Comparison of ENCODE assay signal across 18 cellular contexts in the genomic region with DNA sequence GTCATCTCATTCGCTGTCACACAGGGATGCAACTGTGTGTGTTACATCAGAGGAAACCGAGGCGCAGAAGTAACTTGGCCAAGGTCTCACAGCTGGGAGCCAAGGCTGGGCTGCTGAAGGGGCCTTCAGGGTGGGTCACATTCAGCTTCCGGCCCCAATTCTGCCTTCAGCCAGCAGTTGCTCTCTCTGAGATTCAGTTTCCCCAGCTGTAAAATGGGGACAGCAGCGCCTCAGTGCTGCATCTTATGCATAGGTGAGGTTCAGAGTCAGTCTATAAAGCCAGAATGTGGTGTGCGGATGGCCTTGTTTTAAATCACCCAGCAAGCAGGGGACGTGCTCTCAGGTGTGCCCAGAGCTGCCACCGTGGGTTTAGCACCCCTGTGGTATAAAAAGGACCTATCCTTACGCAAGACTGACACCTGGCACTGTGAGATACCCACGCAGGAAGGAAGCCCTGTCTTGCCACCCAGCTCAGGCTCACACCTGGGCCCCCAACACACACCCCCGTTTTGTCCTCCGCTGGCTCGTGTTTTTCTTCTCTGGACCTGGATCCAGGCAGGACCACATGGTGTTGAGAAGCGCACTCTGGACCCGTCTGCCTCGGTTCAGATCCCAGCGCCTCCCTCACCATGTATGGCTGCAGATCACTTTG.
DNase-seq lines count a peak whose midpoint lies in the region; ATAC-seq, FAIRE-seq and TF ChIP-seq lines count a peak whose summit lies in the region.
"Had no signal": no experiment of that assay in that cellular context is flagged by ENCODE, and none has a peak within 500 bp of the region (broad histone marks: within the 10 kb centered on the region; RNA-seq: fewer than 3 reads in every experiment).

No MANE protein-coding gene starts in this region.

- peak; percentile 69 for ATAC-seq in central memory CD8-positive, alpha-beta T cell (replicated peaks; ENCODE audit: extremely low read depth, poor library complexity, severe bottlenecking)
- ATAC-seq in natural killer cell = peak; percentile 46 to 63 (median 53)
- ATAC-seq in stimulated activated effector memory CD8-positive, alpha-beta T cell treated with anti-CD3 and anti-CD28 coated beads, Interleukin-12 subunit alpha, Interleukin-12 subunit beta, amount 100 ng/mL, for 72 hours = no peak
- no peak for ATAC-seq in stimulated activated naive B cell treated with anti-CD40 and anti-IgM and Interleukin-4, amounts not matched to agents 10 μg/mL and 1 μg/mL and 100 μg/mL, for 72 hours (replicated peaks)

- CTCF ChIA-PET in CD8-positive, alpha-beta memory T cell (lab: Charles Lee) = no interaction called here

- H3K27me3 Mint-ChIP-seq in CD8-positive, alpha-beta memory T cell = peaks cover 0 to 9% of the 10 kb centered on the region in 2 donors
- peaks cover 3% of the 10 kb centered on the region for H3K27me3 Mint-ChIP-seq in central memory CD8-positive, alpha-beta T cell
- H3K27me3 Mint-ChIP-seq in natural killer cell (ENCODE audit: low read depth in 2 of 2) (peaks cover 0 to 12% of the 10 kb centered on the region in 2 donors), osteocyte (ENCODE audit: unreplicated experiment) (no peaks in the 10 kb centered on the region)
- peaks cover 14 to 18% of the 10 kb centered on the region in 2 donors for H3K27me3 Mint-ChIP-seq in stimulated activated naive B cell treated with anti-CD40 and anti-IgM and Interleukin-4, amounts not matched to agents 10 μg/mL and 1 μg/mL and 100 μg/mL, for 72 hours

- POLR2A ChIA-PET in CD8-positive, alpha-beta memory T cell (lab: Charles Lee) = no interaction called here

- peaks cover 8% of the 10 kb centered on the region for H3K4me1 ChIP-seq in CD8-positive, alpha-beta memory T cell (ENCODE audit: insufficient read depth, low read length)

- TF ChIP-seq CTCF in natural killer cell (IDR thresholded peaks at IDR 0.05) (no peak), osteocyte (IDR thresholded peaks at IDR 0.05) (no peak)

- H3K36me3 ChIP-seq in CD8-positive, alpha-beta memory T cell (ENCODE audit: insufficient read depth, low read length) = no peaks in the 10 kb centered on the region
- H3K36me3 ChIP-seq: MG63 had no signal

- no peaks in the 10 kb centered on the region for H3K9me3 ChIP-seq in CD8-positive, alpha-beta memory T cell (ENCODE audit: low read length)
- H3K9me3 ChIP-seq: MG63 had no signal

- intact Hi-C loops in natural killer cell (cut with micrococcal nuclease) = loop anchor here (1.0 kb wide), 1 partner anchor 36 kb away; no protein-coding TSS in a partner anchor

- no peaks in the 10 kb centered on the region for H3K27me3 ChIP-seq in CD8-positive, alpha-beta memory T cell (ENCODE audit: insufficient read depth, low read length, poor library complexity, severe bottlenecking)
- H3K27me3 ChIP-seq: MG63 had no signal

- peak in 3 of 5 donors; percentile 7 to 68 (median 35) for DNase-seq in CD8-positive, alpha-beta memory T cell
- DNase-seq in central memory CD8-positive, alpha-beta T cell (ENCODE audit: low spot score in 2 of 2) = peak in 1 of 2 donors; percentile 42
- DNase-seq in natural killer cell (peak; percentile 28), osteocyte (ENCODE audit: extremely low spot score, unreplicated experiment) (no peak), H54 (ENCODE audit: insufficient read length, low spot score) (no peak)
- no peak for DNase-seq in stimulated activated effector memory CD8-positive, alpha-beta T cell treated with anti-CD3 and anti-CD28 coated beads, Interleukin-12 subunit alpha, Interleukin-12 subunit beta, amount 100 ng/mL, for 72 hours (ENCODE audit: low spot score in 2 of 2)
- DNase-seq in stimulated activated naive B cell treated with anti-CD40 and anti-IgM and Interleukin-4, amounts not matched to agents 10 μg/mL and 1 μg/mL and 100 μg/mL, for 72 hours = no peak
- DNase-seq: H9, KG1, MG63, NCI-H1694, NCI-H2029 treated with DMSO at 0.1 percent for 48 hours, NCI-H446 treated with DMSO at 0.1 percent for 48 hours, NCI-H526 treated with DMSO at 0.1 percent for 48 hours, SHP77 had no signal

- peaks cover 10 to 18% (median 16%) of the 10 kb centered on the region in 3 donors for H3K4me1 Mint-ChIP-seq in CD8-positive, alpha-beta memory T cell
- peaks cover 6% of the 10 kb centered on the region for H3K4me1 Mint-ChIP-seq in central memory CD8-positive, alpha-beta T cell
- H3K4me1 Mint-ChIP-seq in natural killer cell (peaks cover 23 to 30% of the 10 kb centered on the region in 2 donors), osteocyte (ENCODE audit: unreplicated experiment) (peaks cover 50% of the 10 kb centered on the region)
- peaks cover 21% of the 10 kb centered on the region for H3K4me1 Mint-ChIP-seq in stimulated activated effector memory CD8-positive, alpha-beta T cell treated with anti-CD3 and anti-CD28 coated beads, Interleukin-12 subunit alpha, Interleukin-12 subunit beta, amount 100 ng/mL, for 72 hours
- H3K4me1 Mint-ChIP-seq in stimulated activated naive B cell treated with anti-CD40 and anti-IgM and Interleukin-4, amounts not matched to agents 10 μg/mL and 1 μg/mL and 100 μg/mL, for 72 hours = peaks cover 0 to 4% of the 10 kb centered on the region in 2 donors

- no peak for FAIRE-seq in H54 (lab: Jason Lieb, UNC)
- FAIRE-seq: D721Med, GM18507 had no signal

- no peak for TF ChIP-seq POLR2A in H54 (IDR thresholded peaks at IDR 0.05; ENCODE audit: low read depth, low read length)

- H3K36me3 Mint-ChIP-seq in CD8-positive, alpha-beta memory T cell = no peaks in the 10 kb centered on the region
- H3K36me3 Mint-ChIP-seq in central memory CD8-positive, alpha-beta T cell (ENCODE audit: insufficient read depth) = peaks cover 21% of the 10 kb centered on the region
- H3K36me3 Mint-ChIP-seq in natural killer cell (no peaks in the 10 kb centered on the region), osteocyte (ENCODE audit: unreplicated experiment) (no peaks in the 10 kb centered on the region)
- peaks cover 20% of the 10 kb centered on the region for H3K36me3 Mint-ChIP-seq in stimulated activated effector memory CD8-positive, alpha-beta T cell treated with anti-CD3 and anti-CD28 coated beads, Interleukin-12 subunit alpha, Interleukin-12 subunit beta, amount 100 ng/mL, for 72 hours
- no peaks in the 10 kb centered on the region for H3K36me3 Mint-ChIP-seq in stimulated activated naive B cell treated with anti-CD40 and anti-IgM and Interleukin-4, amounts not matched to agents 10 μg/mL and 1 μg/mL and 100 μg/mL, for 72 hours
- H3K36me3 Mint-ChIP-seq: CD14-positive monocyte had no signal

- H3K4me3 Mint-ChIP-seq in CD8-positive, alpha-beta memory T cell = peak overlapping the region in 4 of 7 donors; percentile 10 to 75 (median 46)
- H3K4me3 Mint-ChIP-seq in central memory CD8-positive, alpha-beta T cell = peak overlapping the region; percentile 51
- peak overlapping the region; percentile 33 for H3K4me3 Mint-ChIP-seq in natural killer cell
- no peak overlapping the region for H3K4me3 Mint-ChIP-seq in stimulated activated effector memory CD8-positive, alpha-beta T cell treated with anti-CD3 and anti-CD28 coated beads, Interleukin-12 subunit alpha, Interleukin-12 subunit beta, amount 100 ng/mL, for 72 hours
- H3K4me3 Mint-ChIP-seq in osteocyte (ENCODE audit: unreplicated experiment) = no peak overlapping the region
- no peak overlapping the region for H3K4me3 Mint-ChIP-seq in stimulated activated naive B cell treated with anti-CD40 and anti-IgM and Interleukin-4, amounts not matched to agents 10 μg/mL and 1 μg/mL and 100 μg/mL, for 72 hours
- H3K4me3 Mint-ChIP-seq: CD14-positive monocyte, H9 had no signal

- H3K4me3 ChIP-seq in CD8-positive, alpha-beta memory T cell (ENCODE audit: low read length) = no peak overlapping the region
- H3K4me3 ChIP-seq: MG63 had no signal

- peak overlapping the region; percentile 74 to 98 (median 95) for H3K27ac Mint-ChIP-seq in CD8-positive, alpha-beta memory T cell
- H3K27ac Mint-ChIP-seq in central memory CD8-positive, alpha-beta T cell (ENCODE audit: low read depth) = peak overlapping the region; percentile 90
- peak overlapping the region; percentile 85 to 86 for H3K27ac Mint-ChIP-seq in natural killer cell
- peak overlapping the region; percentile 21 for H3K27ac Mint-ChIP-seq in stimulated activated effector memory CD8-positive, alpha-beta T cell treated with anti-CD3 and anti-CD28 coated beads, Interleukin-12 subunit alpha, Interleukin-12 subunit beta, amount 100 ng/mL, for 72 hours
- no peak overlapping the region for H3K27ac Mint-ChIP-seq in osteocyte (ENCODE audit: unreplicated experiment)
- no peak overlapping the region for H3K27ac Mint-ChIP-seq in stimulated activated naive B cell treated with anti-CD40 and anti-IgM and Interleukin-4, amounts not matched to agents 10 μg/mL and 1 μg/mL and 100 μg/mL, for 72 hours
- H3K27ac Mint-ChIP-seq: CD14-positive monocyte, H9 had no signal

- H3K9me3 Mint-ChIP-seq in CD8-positive, alpha-beta memory T cell = peaks cover 0 to 9% (median 4%) of the 10 kb centered on the region in 5 donors
- H3K9me3 Mint-ChIP-seq in central memory CD8-positive, alpha-beta T cell = peaks cover 7% of the 10 kb centered on the region
- H3K9me3 Mint-ChIP-seq in natural killer cell (peaks cover 7 to 10% of the 10 kb centered on the region in 2 donors), osteocyte (ENCODE audit: unreplicated experiment) (no peaks in the 10 kb centered on the region)
- H3K9me3 Mint-ChIP-seq in stimulated activated effector memory CD8-positive, alpha-beta T cell treated with anti-CD3 and anti-CD28 coated beads, Interleukin-12 subunit alpha, Interleukin-12 subunit beta, amount 100 ng/mL, for 72 hours = peaks cover 9% of the 10 kb centered on the region
- peaks cover 5 to 7% of the 10 kb centered on the region in 2 donors for H3K9me3 Mint-ChIP-seq in stimulated activated naive B cell treated with anti-CD40 and anti-IgM and Interleukin-4, amounts not matched to agents 10 μg/mL and 1 μg/mL and 100 μg/mL, for 72 hours

- H3K27ac ChIP-seq in CD8-positive, alpha-beta memory T cell (ENCODE audit: low read depth, low read length) = no peak overlapping the region

Comparison
In these comparisons a context has a peak if more than half of its experiments do, and no peak if none do; other contexts are left out.
1. DNase-seq: peak in CD8-positive, alpha-beta memory T cell (3 of 5) and natural killer cell (single experiment); none in stimulated activated effector memory CD8-positive, alpha-beta T cell treated with anti-CD3 and anti-CD28 coated beads, Interleukin-12 subunit alpha, Interleukin-12 subunit beta, amount 100 ng/mL, for 72 hours (0 of 2), osteocyte (single experiment), stimulated activated naive B cell treated with anti-CD40 and anti-IgM and Interleukin-4, amounts not matched to agents 10 μg/mL and 1 μg/mL and 100 μg/mL, for 72 hours (single experiment) and H54 (single experiment).
2. H3K27ac Mint-ChIP-seq: peak in CD8-positive, alpha-beta memory T cell (8 of 8), central memory CD8-positive, alpha-beta T cell (single experiment), natural killer cell (2 of 2) and stimulated activated effector memory CD8-positive, alpha-beta T cell treated with anti-CD3 and anti-CD28 coated beads, Interleukin-12 subunit alpha, Interleukin-12 subunit beta, amount 100 ng/mL, for 72 hours (single experiment); none in osteocyte (single experiment) and stimulated activated naive B cell treated with anti-CD40 and anti-IgM and Interleukin-4, amounts not matched to agents 10 μg/mL and 1 μg/mL and 100 μg/mL, for 72 hours (single experiment).
3. H3K4me3 Mint-ChIP-seq: peak in CD8-positive, alpha-beta memory T cell (4 of 7), central memory CD8-positive, alpha-beta T cell (single experiment) and natural killer cell (single experiment); none in stimulated activated effector memory CD8-positive, alpha-beta T cell treated with anti-CD3 and anti-CD28 coated beads, Interleukin-12 subunit alpha, Interleukin-12 subunit beta, amount 100 ng/mL, for 72 hours (single experiment), osteocyte (single experiment) and stimulated activated naive B cell treated with anti-CD40 and anti-IgM and Interleukin-4, amounts not matched to agents 10 μg/mL and 1 μg/mL and 100 μg/mL, for 72 hours (0 of 2).
4. ATAC-seq: peak in central memory CD8-positive, alpha-beta T cell (single experiment) and natural killer cell (3 of 3); none in stimulated activated effector memory CD8-positive, alpha-beta T cell treated with anti-CD3 and anti-CD28 coated beads, Interleukin-12 subunit alpha, Interleukin-12 subunit beta, amount 100 ng/mL, for 72 hours (single experiment) and stimulated activated naive B cell treated with anti-CD40 and anti-IgM and Interleukin-4, amounts not matched to agents 10 μg/mL and 1 μg/mL and 100 μg/mL, for 72 hours (0 of 2).